ENCODE assay signal across 2 cellular contexts in genomic region chr9:38434833-38435232, GRCh38.
TF ChIP-seq lines count a peak whose summit lies in the region.

No MANE protein-coding gene starts in this region.

TF ChIP-seq in IMR-90, 13 proteins besides CTCF, POLR2A, EP300 and RAD21:
- no peak for TF ChIP-seq NFE2L2 (IDR thresholded peaks at IDR 0.05; ENCODE audit: low read depth, low read length)
- no peak for TF ChIP-seq CEBPB (IDR thresholded peaks at IDR 0.05; ENCODE audit: low read depth, low read length)
- no peak for TF ChIP-seq RCOR1 (IDR thresholded peaks at IDR 0.05; ENCODE audit: insufficient replicate concordance, low read length)
- TF ChIP-seq MXI1 (IDR thresholded peaks at IDR 0.05; ENCODE audit: borderline replicate concordance, low read depth, low read length), result no peak
- TF ChIP-seq MAZ (IDR thresholded peaks at IDR 0.05; ENCODE audit: borderline replicate concordance, low read depth, low read length), result no peak
- TF ChIP-seq USF2 (IDR thresholded peaks at IDR 0.05; ENCODE audit: low read depth, low read length), result no peak
- no peak for TF ChIP-seq CHD1 (IDR thresholded peaks at IDR 0.05; ENCODE audit: low read depth, low read length)

TF ChIP-seq in GM23338, 12 proteins besides CTCF, POLR2A, EP300 and RAD21:
- TF ChIP-seq JUNB (IDR thresholded peaks at IDR 0.05; ENCODE audit: unreplicated experiment) (no peak), POLR2AphosphoS5 (IDR thresholded peaks at IDR 0.05; ENCODE audit: low read depth) (no peak), STAT1 (IDR thresholded peaks at IDR 0.05; ENCODE audit: unreplicated experiment) (no peak), CREB1 (CRISPR knock-in tag; IDR thresholded peaks at IDR 0.05; ENCODE audit: low read depth) (no peak)
